ENCODE assay signal across 22 cellular contexts in genomic region chr18:28091197-28091596, GRCh38.
DNase-seq lines count a peak whose midpoint lies in the region; ATAC-seq, FAIRE-seq and TF ChIP-seq lines count a peak whose summit lies in the region.
"Had no signal": no experiment of that assay in that cellular context is flagged by ENCODE, and none has a peak within 500 bp of the region (broad histone marks: within the 10 kb centered on the region; RNA-seq: fewer than 3 reads in every experiment).

No MANE protein-coding gene starts in this region.

- peak; percentile 66 for FAIRE-seq in HepG2 (lab: Jason Lieb, UNC)
- FAIRE-seq: HTR-8/SVneo had no signal

- H3K4me3 ChIP-seq in HEK293 (ENCODE audit: low read depth, low read length) (no peak overlapping the region), body of pancreas (no peak overlapping the region), HepG2 (replicated peaks in 1 of 3; ENCODE audit: insufficient read depth in 1 of 3, low read depth in 2 of 3, low read length in 3 of 3) (peak overlapping the region; percentile 16 to 53 (median 33); a peak in 4 of 6 replicates)
- H3K4me3 ChIP-seq: MG63, SJCRH30 had no signal

- H3K36me3 ChIP-seq in HEK293 (ENCODE audit: control insufficient read depth in 2 of 2, insufficient read depth in 1 of 2, low read length in 2 of 2) (no peaks in the 10 kb centered on the region; a peak in 1 of 3 replicates), body of pancreas (replicated peaks in 1 of 2; ENCODE audit: insufficient read depth in 1 of 2, low read depth in 2 of 2) (no peaks in the 10 kb centered on the region), HepG2 (replicated peaks in 1 of 2; ENCODE audit: control insufficient read depth in 1 of 2, insufficient read depth in 2 of 2, low read length in 2 of 2) (no peaks in the 10 kb centered on the region)
- H3K36me3 ChIP-seq: MG63, SJCRH30 had no signal

- no TSS peak for BruUV-seq in HepG2 (replicated peaks; lab: Mats Ljungman, UMichigan)

- peak overlapping the region; percentile 31; the same call in 1 of the 2 replicates for H3K9ac ChIP-seq in HepG2 (ENCODE audit: insufficient read depth, low read depth, low read length)

- H2AFZ ChIP-seq in HepG2 (ENCODE audit: low read length): no peak overlapping the region

- H3K79me2 ChIP-seq in HepG2 (ENCODE audit: insufficient read depth, low read length): peaks cover 20% of the 10 kb centered on the region

- H3K27ac ChIP-seq in HEK293 (ENCODE audit: extremely low read depth, low read depth, low read length) (no peak overlapping the region), body of pancreas (peak overlapping the region in 1 of 4 donors; percentile 34), HepG2 (ENCODE audit: extremely low read length, insufficient read depth, low read length) (peak overlapping the region; percentile 71)
- H3K27ac ChIP-seq: RWPE1, SJCRH30 had no signal

- in situ Hi-C loops in HepG2 (cut with HindIII; ENCODE audit: extremely low pct_ligation_motif_present, low pct_unique_long_range_greater_than_20kb): no loop called here

- H3K4me2 ChIP-seq in HepG2 (ENCODE audit: low read depth, low read length): peak overlapping the region; percentile 70

- CTCF ChIA-PET in HEK293 (lab: Yijun Ruan, JAX) (interaction anchor here (0.6 to 0.7 kb wide), 2 partner anchors 122 to 1155 kb away, joined by 3 read pairs; no protein-coding TSS in a partner anchor), HepG2 (lab: Yijun Ruan, JAX; ENCODE audit: low intra/inter-chr PET ratio, low total read pairs) (no interaction called here)

- peak in 1 of 2 experiments; percentile 87; a peak in 3 of 4 replicates for TF ChIP-seq EP300 in HepG2 (IDR thresholded peaks at IDR 0.05; ENCODE audit: low read depth in 2 of 2, low read length in 2 of 2)
- TF ChIP-seq EP300 in HepG2 (CRISPR knock-in tag; IDR thresholded peaks at IDR 0.05; ENCODE audit: borderline replicate concordance): no peak

- TF ChIP-seq CTCF in HEK293 (tag by site-specific recombination; IDR thresholded peaks at IDR 0.05): no peak
- no peak for TF ChIP-seq CTCF in body of pancreas (IDR thresholded peaks at IDR 0.05)
- TF ChIP-seq CTCF in HepG2 (CRISPR knock-in tag; IDR thresholded peaks at IDR 0.05): no peak

- H3K9me3 ChIP-seq in HEK293 (ENCODE audit: control insufficient read depth, insufficient read depth, low read depth, low read length) (no peaks in the 10 kb centered on the region), body of pancreas (no peaks in the 10 kb centered on the region), HepG2 (ENCODE audit: low read length) (no peaks in the 10 kb centered on the region)
- H3K9me3 ChIP-seq: MG63, SJCRH30 had no signal

- H3K27me3 ChIP-seq in body of pancreas: no peaks in the 10 kb centered on the region
- no peaks in the 10 kb centered on the region for H3K27me3 ChIP-seq in HepG2 (ENCODE audit: control insufficient read depth in 1 of 2, insufficient read depth in 2 of 2, low read length in 2 of 2)
- H3K27me3 ChIP-seq: MG63, SJCRH30 had no signal

- H3K4me1 ChIP-seq in HEK293 (ENCODE audit: control insufficient read depth, insufficient read depth, low read length): peaks cover 18% of the 10 kb centered on the region
- peaks cover 30% of the 10 kb centered on the region for H3K4me1 ChIP-seq in body of pancreas
- H3K4me1 ChIP-seq in HepG2 (ENCODE audit: insufficient read depth, low read length): peaks cover 71% of the 10 kb centered on the region
- H3K4me1 ChIP-seq: SJCRH30 had no signal

- intact Hi-C loops in body of pancreas (cut with DNase I) (no loop called here), HepG2 (cut with micrococcal nuclease; ENCODE audit: unreplicated experiment) (loop anchor here (2.0 to 5.0 kb wide), 2 partner anchors 38 to 86 kb away; partner anchors contain the start of gene CDH2)

- no peak for TF ChIP-seq POLR2A in body of pancreas (IDR thresholded peaks at IDR 0.05)
- TF ChIP-seq POLR2A in HepG2 (IDR thresholded peaks at IDR 0.05; ENCODE audit: insufficient read depth in 1 of 2, low read depth in 2 of 2, low read length in 2 of 2): no peak

- H4K20me1 ChIP-seq in HepG2 (ENCODE audit: insufficient read depth, low read length): no peaks in the 10 kb centered on the region

- TF ChIP-seq RAD21 in HepG2 (CRISPR knock-in tag; IDR thresholded peaks at IDR 0.05): no peak

- DNase-seq in body of pancreas (no peak), HepG2 (ENCODE audit: low spot score) (peak; percentile 84), renal cortical epithelial cell (ENCODE audit: low read depth) (peak; percentile 68), SHP77 treated with DMSO at 0.1 percent for 48 hours (lab: John Stamatoyannopoulos, UW) (no peak)
- DNase-seq: ACHN; C1 segment of cervical spinal cord; CD8-positive, alpha-beta memory T cell; DND-41; Karpas-422; MG63; NCI-H1092 treated with DMSO at 0.1 percent for 48 hours; NCI-H146; NCI-H2029 treated with DMSO at 0.1 percent for 48 hours; NCI-H2171; NCI-H526; PC-3; SJCRH30 had no signal

- ATAC-seq in body of pancreas (peak; percentile 68), HepG2 (peak; percentile 72), HG02970 (IDR thresholded peaks at IDR 0.05; ENCODE audit: low FRiP score, unreplicated experiment) (no peak), GM18511 (IDR thresholded peaks at IDR 0.05; ENCODE audit: unreplicated experiment) (no peak)
- ATAC-seq: PC-3 had no signal

- POLR2A ChIA-PET in HEK293 (lab: Yijun Ruan, JAX): no interaction called here
- POLR2A ChIA-PET in HepG2 (lab: Yijun Ruan, JAX): interaction anchor here (0.7 to 0.9 kb wide), 3 partner anchors 36 to 86 kb away, joined by 3 to 7 read pairs (median 4); partner anchors contain the start of gene CDH2

- WGBS in body of pancreas, 2 donors: 14% methylated on average over 2 of the region's 2 CpGs
- 0% methylated on average over 2 of the region's 2 CpGs for WGBS in HepG2 (ENCODE audit: low lambda C conversion rate)

TF ChIP-seq in HEK293, 187 proteins besides CTCF, POLR2A, EP300 and RAD21:
- TF ChIP-seq PRDM1 (tag by site-specific recombination; IDR thresholded peaks at IDR 0.05) (peak; percentile 53; the same call in 1 of the 2 replicates), KLF1 (tag by site-specific recombination; IDR thresholded peaks at IDR 0.05) (no peak), ZNF830 (tag by site-specific recombination; IDR thresholded peaks at IDR 0.05; ENCODE audit: low read depth) (no peak), ZSCAN30 (tag by site-specific recombination; IDR thresholded peaks at IDR 0.05) (no peak)

TF ChIP-seq in HepG2, 621 proteins besides CTCF, POLR2A, EP300 and RAD21 (continues in another document):
- no peak for TF ChIP-seq ZNF484 (CRISPR knock-in tag; IDR thresholded peaks at IDR 0.05; ENCODE audit: borderline replicate concordance, low read depth)
- TF ChIP-seq RAD51 (IDR thresholded peaks at IDR 0.05; ENCODE audit: borderline replicate concordance): no peak
- TF ChIP-seq, protein P1, sequence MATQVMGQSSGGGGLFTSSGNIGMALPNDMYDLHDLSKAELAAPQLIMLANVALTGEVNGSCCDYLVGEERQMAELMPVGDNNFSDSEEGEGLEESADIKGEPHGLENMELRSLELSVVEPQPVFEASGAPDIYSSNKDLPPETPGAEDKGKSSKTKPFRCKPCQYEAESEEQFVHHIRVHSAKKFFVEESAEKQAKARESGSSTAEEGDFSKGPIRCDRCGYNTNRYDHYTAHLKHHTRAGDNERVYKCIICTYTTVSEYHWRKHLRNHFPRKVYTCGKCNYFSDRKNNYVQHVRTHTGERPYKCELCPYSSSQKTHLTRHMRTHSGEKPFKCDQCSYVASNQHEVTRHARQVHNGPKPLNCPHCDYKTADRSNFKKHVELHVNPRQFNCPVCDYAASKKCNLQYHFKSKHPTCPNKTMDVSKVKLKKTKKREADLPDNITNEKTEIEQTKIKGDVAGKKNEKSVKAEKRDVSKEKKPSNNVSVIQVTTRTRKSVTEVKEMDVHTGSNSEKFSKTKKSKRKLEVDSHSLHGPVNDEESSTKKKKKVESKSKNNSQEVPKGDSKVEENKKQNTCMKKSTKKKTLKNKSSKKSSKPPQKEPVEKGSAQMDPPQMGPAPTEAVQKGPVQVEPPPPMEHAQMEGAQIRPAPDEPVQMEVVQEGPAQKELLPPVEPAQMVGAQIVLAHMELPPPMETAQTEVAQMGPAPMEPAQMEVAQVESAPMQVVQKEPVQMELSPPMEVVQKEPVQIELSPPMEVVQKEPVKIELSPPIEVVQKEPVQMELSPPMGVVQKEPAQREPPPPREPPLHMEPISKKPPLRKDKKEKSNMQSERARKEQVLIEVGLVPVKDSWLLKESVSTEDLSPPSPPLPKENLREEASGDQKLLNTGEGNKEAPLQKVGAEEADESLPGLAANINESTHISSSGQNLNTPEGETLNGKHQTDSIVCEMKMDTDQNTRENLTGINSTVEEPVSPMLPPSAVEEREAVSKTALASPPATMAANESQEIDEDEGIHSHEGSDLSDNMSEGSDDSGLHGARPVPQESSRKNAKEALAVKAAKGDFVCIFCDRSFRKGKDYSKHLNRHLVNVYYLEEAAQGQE (IDR thresholded peaks at IDR 0.05; ENCODE audit: borderline replicate concordance in 1 of 2, low read depth in 1 of 2, low read length in 2 of 2): no peak
- TF ChIP-seq SKI (IDR thresholded peaks at IDR 0.05; ENCODE audit: partially characterized antibody): peak; percentile 85
- TF ChIP-seq ZNF446 (CRISPR knock-in tag; IDR thresholded peaks at IDR 0.05): no peak
- TF ChIP-seq ZHX1 (CRISPR knock-in tag; IDR thresholded peaks at IDR 0.05; ENCODE audit: low read depth): no peak

Comparison
In these comparisons a context has a peak if more than half of its experiments do, and no peak if none do; other contexts are left out.
1. H3K4me3 ChIP-seq: peak in HepG2 (3 of 3); none in HEK293 (single experiment) and body of pancreas (0 of 2).
2. ATAC-seq: peak in body of pancreas (single experiment) and HepG2 (single experiment); none in HG02970 (single experiment) and GM18511 (single experiment).
3. DNase-seq: peak in HepG2 (single experiment) and renal cortical epithelial cell (single experiment); none in body of pancreas (0 of 4) and SHP77 treated with DMSO at 0.1 percent for 48 hours (single experiment).
4. Of the 63 proteins assayed by ChIP-seq in both HepG2 and HEK293: peak only in HepG2: PATZ1, ZNF362 and ZNF792; only in HEK293: none; in both: none; in neither: 60.